Comparison of ENCODE assay signal across 1 cellular context in genomic region chr16:28282045-28282444, GRCh38.
A peak's percentile ranks its signal among the peaks of the same experiment; 100 is the strongest.
TF ChIP-seq lines count a peak whose summit lies in the region.

No MANE protein-coding gene starts in this region.

TF ChIP-seq in H1, 55 proteins besides CTCF, POLR2A, EP300 and RAD21:
- TF ChIP-seq TAF7 (optimal IDR thresholded peaks at IDR 0.05; ENCODE audit: borderline replicate concordance, low read depth, low read length) (no peak), HDAC2 (IDR thresholded peaks at IDR 0.05; ENCODE audit: borderline replicate concordance in 1 of 2, low read depth in 2 of 2, low read length in 2 of 2) (peak in 1 of 2 experiments; percentile 82; a peak in 2 of 4 replicates), FOSL1 (IDR thresholded peaks at IDR 0.05; ENCODE audit: insufficient read depth, low read depth, low read length) (no peak), ZNF274 (IDR thresholded peaks at IDR 0.05; ENCODE audit: borderline replicate concordance, extremely low read depth, low read length) (no peak), RNF2 (IDR thresholded peaks at IDR 0.05; ENCODE audit: borderline replicate concordance, low read depth, low read length, missing control alignments, poor library complexity, severe bottlenecking) (no peak), NANOG (IDR thresholded peaks at IDR 0.05; ENCODE audit: insufficient read depth, low read depth, low read length, poor library complexity, severe bottlenecking) (no peak), BACH1 (IDR thresholded peaks at IDR 0.05; ENCODE audit: low read length) (no peak), CTBP2 (IDR thresholded peaks at IDR 0.05; ENCODE audit: borderline replicate concordance, insufficient read depth, insufficient read length, low read length) (no peak), KDM1A (IDR thresholded peaks at IDR 0.05; ENCODE audit: borderline replicate concordance, low read length) (peak; percentile 98), GABPA (IDR thresholded peaks at IDR 0.05; ENCODE audit: borderline replicate concordance, insufficient read depth, low read length) (no peak), HDAC6 (IDR thresholded peaks at IDR 0.05; ENCODE audit: low read depth, low read length) (no peak)
